20 cellular contexts compared by ENCODE assay signal in genomic region chr22:43566021-43566420, GRCh38.
DNase-seq lines count a peak whose midpoint lies in the region; ATAC-seq, FAIRE-seq and TF ChIP-seq lines count a peak whose summit lies in the region.
"Had no signal": no experiment of that assay in that cellular context is flagged by ENCODE, and none has a peak within 500 bp of the region (broad histone marks: within the 10 kb centered on the region; RNA-seq: fewer than 3 reads in every experiment).

No MANE protein-coding gene starts in this region.

- DNase-seq in right lobe of liver (peak in 2 of 3 donors; percentile 58 to 80), HepG2 (ENCODE audit: low spot score) (no peak), bronchial epithelial cell (ENCODE audit: low read depth) (no peak), kidney glomerular epithelial cell (lab: John Stamatoyannopoulos, UW) (peak; percentile 23), suprapubic skin (ENCODE audit: low spot score in 2 of 2) (no peak), cardiac septum (ENCODE audit: low spot score) (no peak), NCI-H1092 (lab: John Stamatoyannopoulos, UW) (no peak)
- DNase-seq: CD4-positive, CD25-positive, alpha-beta regulatory T cell; DMS79; HFFc6; MV-4-11; NCI-H2081; NCI-H2171; NCI-H345; NCI-H524; NCI-H774; NK-92 treated with Interleukin-12 subunit alpha and Interleukin-12 subunit beta, amount 100 ng/mL, for 24 hours had no signal

- no peaks in the 10 kb centered on the region for H3K36me3 ChIP-seq in right lobe of liver
- H3K36me3 ChIP-seq in HepG2 (replicated peaks in 1 of 2; ENCODE audit: control insufficient read depth in 1 of 2, insufficient read depth in 2 of 2, low read length in 2 of 2): no peaks in the 10 kb centered on the region
- H3K36me3 ChIP-seq in bronchial epithelial cell (ENCODE audit: control insufficient read depth, insufficient read depth, low read length): no peaks in the 10 kb centered on the region
- no peaks in the 10 kb centered on the region for H3K36me3 ChIP-seq in suprapubic skin

- H3K27me3 ChIP-seq in right lobe of liver: no peaks in the 10 kb centered on the region
- H3K27me3 ChIP-seq in HepG2 (ENCODE audit: control insufficient read depth in 1 of 2, insufficient read depth in 2 of 2, low read length in 2 of 2): peaks cover 2 to 4% of the 10 kb centered on the region in 2 experiments; a peak in 2 of 5 replicates
- peaks cover 2% of the 10 kb centered on the region for H3K27me3 ChIP-seq in bronchial epithelial cell (ENCODE audit: control insufficient read depth, insufficient read depth, low read length)
- no peaks in the 10 kb centered on the region for H3K27me3 ChIP-seq in suprapubic skin

- no peak for TF ChIP-seq EP300 in HepG2 (IDR thresholded peaks at IDR 0.05; ENCODE audit: low read depth in 2 of 2, low read length in 2 of 2)
- no peak for TF ChIP-seq EP300 in HepG2 (CRISPR knock-in tag; IDR thresholded peaks at IDR 0.05; ENCODE audit: borderline replicate concordance)
- TF ChIP-seq EP300 in suprapubic skin (IDR thresholded peaks at IDR 0.05): no peak

- H3K4me1 ChIP-seq in right lobe of liver: no peaks in the 10 kb centered on the region
- H3K4me1 ChIP-seq in HepG2 (ENCODE audit: insufficient read depth, low read length): no peaks in the 10 kb centered on the region
- H3K4me1 ChIP-seq in suprapubic skin: peaks cover 4% of the 10 kb centered on the region
- H3K4me1 ChIP-seq: A549 had no signal

- no peak overlapping the region for H3K9ac ChIP-seq in HepG2 (ENCODE audit: insufficient read depth, low read depth, low read length)
- H3K9ac ChIP-seq: KMS-11 had no signal

- intact Hi-C loops in right lobe of liver (cut with DNase I): no loop called here
- intact Hi-C loops in HepG2 (cut with micrococcal nuclease; ENCODE audit: unreplicated experiment): no loop called here
- intact Hi-C loops in cardiac septum (cut with DNase I): no loop called here

- no peaks in the 10 kb centered on the region for H3K9me3 ChIP-seq in right lobe of liver
- H3K9me3 ChIP-seq in HepG2 (ENCODE audit: low read length): no peaks in the 10 kb centered on the region
- H3K9me3 ChIP-seq in suprapubic skin: no peaks in the 10 kb centered on the region
- H3K9me3 ChIP-seq: A549 had no signal

- no TSS peak for BruUV-seq in HepG2 (replicated peaks; lab: Mats Ljungman, UMichigan)

- H3K79me2 ChIP-seq in HepG2 (ENCODE audit: insufficient read depth, low read length): no peaks in the 10 kb centered on the region

- CTCF ChIA-PET in HepG2 (lab: Yijun Ruan, JAX; ENCODE audit: low intra/inter-chr PET ratio, low total read pairs): no interaction called here

- in situ Hi-C loops in HepG2 (cut with HindIII; ENCODE audit: extremely low pct_ligation_motif_present, low pct_unique_long_range_greater_than_20kb): no loop called here

- FAIRE-seq in HepG2 (lab: Jason Lieb, UNC): no peak
- peak; percentile 13 for FAIRE-seq in bronchial epithelial cell (lab: Jason Lieb, UNC)
- FAIRE-seq: A549, GM12878 had no signal

- no peak overlapping the region for H3K4me2 ChIP-seq in HepG2 (ENCODE audit: low read depth, low read length)
- H3K4me2 ChIP-seq: A549, KMS-11 had no signal

- no peak for TF ChIP-seq RAD21 in HepG2 (CRISPR knock-in tag; IDR thresholded peaks at IDR 0.05)

- ATAC-seq in right lobe of liver (peak; percentile 69 to 94 (median 77)), HepG2 (no peak)
- ATAC-seq: GM12878 had no signal

- POLR2A ChIA-PET in HepG2 (lab: Yijun Ruan, JAX): no interaction called here

- H3K27ac ChIP-seq in right lobe of liver (no peak overlapping the region), HepG2 (ENCODE audit: extremely low read length, insufficient read depth, low read length) (no peak overlapping the region), suprapubic skin (no peak overlapping the region)
- H3K27ac ChIP-seq: A549, KMS-11 had no signal

- no peak overlapping the region for H3K4me3 ChIP-seq in right lobe of liver
- H3K4me3 ChIP-seq in HepG2 (replicated peaks in 1 of 3; ENCODE audit: insufficient read depth in 1 of 3, low read depth in 2 of 3, low read length in 3 of 3): no peak overlapping the region
- no peak overlapping the region for H3K4me3 ChIP-seq in bronchial epithelial cell (ENCODE audit: low read depth, low read length)
- H3K4me3 ChIP-seq in suprapubic skin: no peak overlapping the region
- H3K4me3 ChIP-seq: A549, GM12878 had no signal

- H2AFZ ChIP-seq in HepG2 (ENCODE audit: low read length): no peak overlapping the region

- 39% methylated on average over 4 of the region's 9 CpGs for WGBS in right lobe of liver (ENCODE audit: insufficient coverage, low coverage, low lambda C conversion rate, missing lambda C conversion rate)
- WGBS in HepG2 (ENCODE audit: low lambda C conversion rate): 68% methylated on average over 5 of the region's 9 CpGs
- 58% methylated on average over 9 of the region's 9 CpGs for WGBS in suprapubic skin

- no peaks in the 10 kb centered on the region for H4K20me1 ChIP-seq in HepG2 (ENCODE audit: insufficient read depth, low read length)

- no peak for TF ChIP-seq CTCF in right lobe of liver (IDR thresholded peaks at IDR 0.05)
- no peak for TF ChIP-seq CTCF in HepG2 (CRISPR knock-in tag; IDR thresholded peaks at IDR 0.05)
- TF ChIP-seq CTCF in bronchial epithelial cell (IDR thresholded peaks at IDR 0.05; ENCODE audit: insufficient read depth, low read length, severe bottlenecking): no peak
- TF ChIP-seq CTCF in suprapubic skin (IDR thresholded peaks at IDR 0.05): no peak

- TF ChIP-seq POLR2A in right lobe of liver (IDR thresholded peaks at IDR 0.05) (no peak), HepG2 (IDR thresholded peaks at IDR 0.05; ENCODE audit: insufficient read depth in 1 of 2, low read depth in 2 of 2, low read length in 2 of 2) (no peak), suprapubic skin (IDR thresholded peaks at IDR 0.05) (no peak)

TF ChIP-seq in HepG2, 621 proteins besides CTCF, POLR2A, EP300 and RAD21:
- TF ChIP-seq ZNF143 (CRISPR knock-in tag; IDR thresholded peaks at IDR 0.05) (no peak), FOXC1 (CRISPR knock-in tag; IDR thresholded peaks at IDR 0.05; ENCODE audit: borderline replicate concordance) (no peak)

Comparison
In these comparisons a context has a peak if more than half of its experiments do, and no peak if none do; other contexts are left out.
1. DNase-seq: peak in right lobe of liver (2 of 3) and kidney glomerular epithelial cell (single experiment); none in HepG2 (single experiment), bronchial epithelial cell (single experiment), suprapubic skin (0 of 2), cardiac septum (single experiment) and NCI-H1092 (single experiment).